Comparison of ENCODE assay signal across 8 cellular contexts in genomic region chr6:24402697-24403500, GRCh38. TPM values are rescaled to one million over a fixed set of nuclear protein-coding genes. Genes with fewer than 3 reads are reported as not detected.
DNase-seq lines count a peak whose midpoint lies in the region; ATAC-seq and TF ChIP-seq lines count a peak whose summit lies in the region.

A gene with protein sequence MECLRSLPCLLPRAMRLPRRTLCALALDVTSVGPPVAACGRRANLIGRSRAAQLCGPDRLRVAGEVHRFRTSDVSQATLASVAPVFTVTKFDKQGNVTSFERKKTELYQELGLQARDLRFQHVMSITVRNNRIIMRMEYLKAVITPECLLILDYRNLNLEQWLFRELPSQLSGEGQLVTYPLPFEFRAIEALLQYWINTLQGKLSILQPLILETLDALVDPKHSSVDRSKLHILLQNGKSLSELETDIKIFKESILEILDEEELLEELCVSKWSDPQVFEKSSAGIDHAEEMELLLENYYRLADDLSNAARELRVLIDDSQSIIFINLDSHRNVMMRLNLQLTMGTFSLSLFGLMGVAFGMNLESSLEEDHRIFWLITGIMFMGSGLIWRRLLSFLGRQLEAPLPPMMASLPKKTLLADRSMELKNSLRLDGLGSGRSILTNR (plus strand): TSS chr6:24402936. CDS start chr6:24403047, 111 bp downstream.

- H3K36me3 ChIP-seq in Panc1 (ENCODE audit: control insufficient read depth, insufficient read depth, low read length) (peaks cover 8% of the 10 kb centered on the region), esophagus muscularis mucosa (peaks cover 7 to 27% (median 17%) of the 10 kb centered on the region in 4 donors), muscle layer of duodenum (ENCODE audit: control insufficient read depth in 1 of 2, insufficient read depth in 2 of 2, low read length in 2 of 2) (peaks cover 6 to 17% of the 10 kb centered on the region in 2 donors)

- peak; percentile 40 for TF ChIP-seq POLR2A in esophagus muscularis mucosa (IDR thresholded peaks at IDR 0.05; ENCODE audit: low read depth)

- H3K27ac Mint-ChIP-seq in activated T-cell treated with anti-CD3 and anti-CD28 coated beads, Interleukin-2, amount 50 U/mL, for 72 hours = peak within 1 kb of the TSS; percentile 80

- POLR2A ChIA-PET in Panc1 (lab: Charles Lee) = no interaction called here

- TF ChIP-seq CTCF in Panc1 (IDR thresholded peaks at IDR 0.05) (no peak), esophagus muscularis mucosa (IDR thresholded peaks at IDR 0.05) (no peak)

- H3K27me3 ChIP-seq in Panc1 (ENCODE audit: control insufficient read depth, insufficient read depth, low read length) (no peaks in the 10 kb centered on the region), esophagus muscularis mucosa (peaks cover 0 to 14% (median 3%) of the 10 kb centered on the region in 4 donors), muscle layer of duodenum (ENCODE audit: low read depth, low read length) (no peaks in the 10 kb centered on the region)

- CTCF ChIA-PET in Panc1 (lab: Charles Lee) = interaction anchor here (1.3 kb wide), 1 partner anchor 14 kb away, joined by 3 read pairs; no protein-coding TSS in a partner anchor

- no peaks in the 10 kb centered on the region for H3K9me3 Mint-ChIP-seq in activated T-cell treated with anti-CD3 and anti-CD28 coated beads, Interleukin-2, amount 50 U/mL, for 72 hours

- no TSS peak for BruUV-seq in Panc1 (replicated peaks; lab: Mats Ljungman, UMichigan)

- TF ChIP-seq RAD21 in Ishikawa (IDR thresholded peaks at IDR 0.05; ENCODE audit: low read depth) = no peak

- intact Hi-C loops in Panc1 (cut with micrococcal nuclease; ENCODE audit: unreplicated experiment) = loop anchor here (2.0 kb wide), 1 partner anchor 44 kb away; the partner anchor contains the start of gene DCDC2
- intact Hi-C loops in esophagus muscularis mucosa (cut with DNase I) = no loop called here

- H3K4me1 ChIP-seq in Panc1 (ENCODE audit: control insufficient read depth, insufficient read depth, low read length) (peaks cover 14% of the 10 kb centered on the region), esophagus muscularis mucosa (peaks cover 17 to 26% (median 22%) of the 10 kb centered on the region in 4 donors), muscle layer of duodenum (ENCODE audit: control insufficient read depth in 1 of 2, insufficient read depth in 2 of 2, low read length in 2 of 2) (peaks cover 0 to 7% of the 10 kb centered on the region in 2 donors)

- peak; percentile 94 for ATAC-seq in GM21619 (IDR thresholded peaks at IDR 0.05; ENCODE audit: unreplicated experiment)
- peak; percentile 100 for ATAC-seq in Panc1
- ATAC-seq in activated T-cell treated with anti-CD3 and anti-CD28 coated beads, Interleukin-2, amount 50 U/mL, for 72 hours (replicated peaks in 1 of 2) = peak; percentile 96 to 97

- H3K36me3 Mint-ChIP-seq in activated T-cell treated with anti-CD3 and anti-CD28 coated beads, Interleukin-2, amount 50 U/mL, for 72 hours (ENCODE audit: insufficient read depth in 2 of 2) = peaks cover 3% of the 10 kb centered on the region in 2 donors

- WGBS in esophagus muscularis mucosa = 0% methylated on average over 38 of the region's 63 CpGs

- peak; percentile 95 for DNase-seq in DMS53 treated with DMSO at 0.1 percent for 48 hours (lab: John Stamatoyannopoulos, UW; ENCODE audit: unreplicated experiment)
- no peak for DNase-seq in Panc1 (ENCODE audit: low read depth, low spot score)
- peak; percentile 84 for DNase-seq in activated T-cell treated with anti-CD3 and anti-CD28 coated beads, Interleukin-2, amount 50 U/mL, for 72 hours
- peak; percentile 93 for DNase-seq in esophagus muscularis mucosa (ENCODE audit: extremely low spot score)
- peak; percentile 64 to 75 for DNase-seq in stimulated activated CD8-positive, alpha-beta memory T cell treated with anti-CD3 and anti-CD28 coated beads, Interleukin-7, amount 100 ng/mL, for 4 hours (ENCODE audit: low read depth in 2 of 2)

- H3K4me3 ChIP-seq in Panc1 (ENCODE audit: low read depth in 2 of 2, low read length in 2 of 2) = peak within 1 kb of the TSS; percentile 69 to 95
- peak within 1 kb of the TSS; percentile 72 to 94 (median 84) for H3K4me3 ChIP-seq in esophagus muscularis mucosa
- H3K4me3 ChIP-seq in muscle layer of duodenum (ENCODE audit: low read depth in 1 of 2, low read length in 2 of 2) = peak within 1 kb of the TSS; percentile 80 to 100

- H3K27me3 Mint-ChIP-seq in activated T-cell treated with anti-CD3 and anti-CD28 coated beads, Interleukin-2, amount 50 U/mL, for 72 hours (ENCODE audit: low read depth) = peaks cover 21% of the 10 kb centered on the region

- H3K4me3 Mint-ChIP-seq in activated T-cell treated with anti-CD3 and anti-CD28 coated beads, Interleukin-2, amount 50 U/mL, for 72 hours = peak within 1 kb of the TSS; percentile 94 to 96

- H3K9me3 ChIP-seq in Panc1 (ENCODE audit: control insufficient read depth, insufficient read depth, low read depth, low read length) (no peaks in the 10 kb centered on the region), esophagus muscularis mucosa (no peaks in the 10 kb centered on the region), muscle layer of duodenum (ENCODE audit: control insufficient read depth in 1 of 2, low read length in 2 of 2) (no peaks in the 10 kb centered on the region)

- peaks cover 39% of the 10 kb centered on the region for H3K4me1 Mint-ChIP-seq in activated T-cell treated with anti-CD3 and anti-CD28 coated beads, Interleukin-2, amount 50 U/mL, for 72 hours (ENCODE audit: low read depth)

- H3K27ac ChIP-seq in Panc1 (ENCODE audit: low read length) = peak within 1 kb of the TSS; percentile 68
- peak within 1 kb of the TSS; percentile 76 to 84 (median 80) for H3K27ac ChIP-seq in esophagus muscularis mucosa (replicated peaks in 1 of 4)
- peak within 1 kb of the TSS; percentile 46 for H3K27ac ChIP-seq in muscle layer of duodenum (ENCODE audit: low read length)

- no peak for TF ChIP-seq EP300 in Ishikawa (IDR thresholded peaks at IDR 0.05; ENCODE audit: borderline replicate concordance)
- TF ChIP-seq EP300 in esophagus muscularis mucosa (IDR thresholded peaks at IDR 0.05) = no peak

- in situ Hi-C loops in Panc1 (cut with HindIII; ENCODE audit: low pct_unique_long_range_greater_than_20kb, low sequenced_read_pairs) = no loop called here

TF ChIP-seq in Ishikawa, 13 proteins besides CTCF, POLR2A, EP300 and RAD21:
- peak; percentile 54; the same call in 1 of the 2 replicates for TF ChIP-seq REST (IDR thresholded peaks at IDR 0.05; ENCODE audit: low read depth)
- no peak for TF ChIP-seq CREB1 (IDR thresholded peaks at IDR 0.05; ENCODE audit: low read depth)
- TF ChIP-seq YY1 (IDR thresholded peaks at IDR 0.05; ENCODE audit: low read depth) = peak; percentile 70; the same call in 1 of the 2 replicates
- TF ChIP-seq ZBTB7A (IDR thresholded peaks at IDR 0.05; ENCODE audit: low read depth) = no peak
- peak; percentile 66 for TF ChIP-seq MAX (IDR thresholded peaks at IDR 0.05)
- TF ChIP-seq TCF12 (IDR thresholded peaks at IDR 0.05; ENCODE audit: low read depth) = no peak
- no peak for TF ChIP-seq NFIC (IDR thresholded peaks at IDR 0.05)
- 0 out of 2 replicates have a peak, but pooled peaks have one; percentile 16 for TF ChIP-seq USF1 (IDR thresholded peaks at IDR 0.05)
- no peak for TF ChIP-seq FOXM1 (IDR thresholded peaks at IDR 0.05; ENCODE audit: borderline replicate concordance, low read depth)
- peak; percentile 94 for TF ChIP-seq TAF1 (IDR thresholded peaks at IDR 0.05; ENCODE audit: low read depth)
- TF ChIP-seq CEBPB (IDR thresholded peaks at IDR 0.05) = no peak
- TF ChIP-seq EGR1 (IDR thresholded peaks at IDR 0.05) = no peak
- TF ChIP-seq TEAD4 (IDR thresholded peaks at IDR 0.05) = 0 out of 2 replicates have a peak, but pooled peaks have one; percentile 20

RNA-seq across cellular contexts. Expression of the gene that starts here (rescaled TPM):
- total RNA-seq in Panc1 (2021; ENCODE audit: unreplicated experiment) (26.0 TPM), esophagus muscularis mucosa (10 to 100 TPM; 24.5 to 30.7 (median 25.5) TPM)
- 17.9 TPM for polyA plus RNA-seq in Panc1 (2012; ENCODE audit: insufficient read length)
- total RNA-seq in activated T-cell treated with anti-CD3 and anti-CD28 coated beads, Interleukin-2, amount 50 U/mL, for 72 hours = 10 to 100 TPM; 19.4 to 22.3 TPM
